Comparison of ENCODE assay signal across 1 cellular context in the genomic region with DNA sequence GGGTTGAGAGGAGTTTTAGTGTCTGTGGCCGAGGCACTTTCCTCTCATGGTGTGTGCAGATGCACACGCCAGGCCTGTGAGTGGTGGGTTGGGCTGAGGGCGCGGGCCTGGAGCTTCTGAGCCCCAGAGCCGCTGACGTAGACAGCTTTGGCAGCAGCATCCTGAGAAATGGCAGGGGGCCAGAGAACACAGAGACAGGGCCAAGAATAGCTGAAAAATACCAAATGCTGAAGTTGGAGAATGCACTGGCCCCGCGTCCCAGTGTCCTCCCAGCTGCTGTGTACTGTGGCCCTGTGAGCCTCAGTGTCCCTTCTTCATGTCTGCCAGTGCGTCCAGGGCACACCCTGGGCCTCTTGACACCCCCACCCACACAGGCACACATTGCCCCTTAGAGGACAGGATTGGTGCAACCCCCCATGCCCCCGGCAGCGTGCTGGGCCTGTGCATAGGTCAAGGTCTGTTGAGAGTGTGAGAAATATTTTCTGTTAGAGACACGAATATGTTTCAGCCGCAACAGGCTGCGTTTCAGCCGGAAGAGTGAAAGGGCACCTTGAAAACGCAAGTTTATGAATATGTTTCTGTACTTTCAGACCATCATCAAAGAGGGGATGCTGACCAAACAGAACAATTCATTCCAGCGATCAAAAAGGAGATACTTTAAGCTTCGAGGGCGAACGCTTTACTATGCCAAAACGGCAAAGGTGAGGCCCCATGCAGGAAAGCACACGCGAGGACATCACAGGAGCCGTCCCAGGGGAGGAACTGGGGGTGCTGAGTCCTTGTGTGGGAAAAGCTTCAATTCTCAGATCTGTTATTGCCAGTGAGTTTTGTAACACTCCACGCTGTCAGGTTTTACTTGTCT.
A peak's percentile ranks its signal among the peaks of the same experiment; 100 is the strongest.
TF ChIP-seq lines count a peak whose summit lies in the region.

No MANE protein-coding gene starts in this region.

TF ChIP-seq in SK-N-SH, 30 proteins besides CTCF, POLR2A, EP300 and RAD21 (continued from another document):
- TF ChIP-seq, protein P1, sequence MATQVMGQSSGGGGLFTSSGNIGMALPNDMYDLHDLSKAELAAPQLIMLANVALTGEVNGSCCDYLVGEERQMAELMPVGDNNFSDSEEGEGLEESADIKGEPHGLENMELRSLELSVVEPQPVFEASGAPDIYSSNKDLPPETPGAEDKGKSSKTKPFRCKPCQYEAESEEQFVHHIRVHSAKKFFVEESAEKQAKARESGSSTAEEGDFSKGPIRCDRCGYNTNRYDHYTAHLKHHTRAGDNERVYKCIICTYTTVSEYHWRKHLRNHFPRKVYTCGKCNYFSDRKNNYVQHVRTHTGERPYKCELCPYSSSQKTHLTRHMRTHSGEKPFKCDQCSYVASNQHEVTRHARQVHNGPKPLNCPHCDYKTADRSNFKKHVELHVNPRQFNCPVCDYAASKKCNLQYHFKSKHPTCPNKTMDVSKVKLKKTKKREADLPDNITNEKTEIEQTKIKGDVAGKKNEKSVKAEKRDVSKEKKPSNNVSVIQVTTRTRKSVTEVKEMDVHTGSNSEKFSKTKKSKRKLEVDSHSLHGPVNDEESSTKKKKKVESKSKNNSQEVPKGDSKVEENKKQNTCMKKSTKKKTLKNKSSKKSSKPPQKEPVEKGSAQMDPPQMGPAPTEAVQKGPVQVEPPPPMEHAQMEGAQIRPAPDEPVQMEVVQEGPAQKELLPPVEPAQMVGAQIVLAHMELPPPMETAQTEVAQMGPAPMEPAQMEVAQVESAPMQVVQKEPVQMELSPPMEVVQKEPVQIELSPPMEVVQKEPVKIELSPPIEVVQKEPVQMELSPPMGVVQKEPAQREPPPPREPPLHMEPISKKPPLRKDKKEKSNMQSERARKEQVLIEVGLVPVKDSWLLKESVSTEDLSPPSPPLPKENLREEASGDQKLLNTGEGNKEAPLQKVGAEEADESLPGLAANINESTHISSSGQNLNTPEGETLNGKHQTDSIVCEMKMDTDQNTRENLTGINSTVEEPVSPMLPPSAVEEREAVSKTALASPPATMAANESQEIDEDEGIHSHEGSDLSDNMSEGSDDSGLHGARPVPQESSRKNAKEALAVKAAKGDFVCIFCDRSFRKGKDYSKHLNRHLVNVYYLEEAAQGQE (IDR thresholded peaks at IDR 0.05; ENCODE audit: low read depth, low read length) = no peak
- TF ChIP-seq CHD2 (IDR thresholded peaks at IDR 0.05; ENCODE audit: low read length, partially characterized antibody) (peak; percentile 52), NFIC (IDR thresholded peaks at IDR 0.05; ENCODE audit: borderline replicate concordance) (peak; percentile 98), TCF12 (IDR thresholded peaks at IDR 0.05) (peak; percentile 64; the same call in 1 of the 2 replicates), RFX5 (IDR thresholded peaks at IDR 0.05; ENCODE audit: low read length) (no peak), FOXM1 (IDR thresholded peaks at IDR 0.05; ENCODE audit: low read depth) (no peak), MXI1 (IDR thresholded peaks at IDR 0.05; ENCODE audit: low read depth, low read length) (peak; percentile 78; the same call in 1 of the 2 replicates)
- TF ChIP-seq, protein P2, sequence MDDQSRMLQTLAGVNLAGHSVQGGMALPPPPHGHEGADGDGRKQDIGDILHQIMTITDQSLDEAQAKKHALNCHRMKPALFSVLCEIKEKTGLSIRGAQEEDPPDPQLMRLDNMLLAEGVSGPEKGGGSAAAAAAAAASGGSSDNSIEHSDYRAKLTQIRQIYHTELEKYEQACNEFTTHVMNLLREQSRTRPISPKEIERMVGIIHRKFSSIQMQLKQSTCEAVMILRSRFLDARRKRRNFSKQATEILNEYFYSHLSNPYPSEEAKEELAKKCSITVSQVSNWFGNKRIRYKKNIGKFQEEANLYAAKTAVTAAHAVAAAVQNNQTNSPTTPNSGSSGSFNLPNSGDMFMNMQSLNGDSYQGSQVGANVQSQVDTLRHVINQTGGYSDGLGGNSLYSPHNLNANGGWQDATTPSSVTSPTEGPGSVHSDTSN (IDR thresholded peaks at IDR 0.05) = peak; percentile 35; the same call in 1 of the 2 replicates
TF ChIP-seq in SK-N-SH: peak in this region for 6.
